ENCODE assay signal across 22 cellular contexts in the genomic region with DNA sequence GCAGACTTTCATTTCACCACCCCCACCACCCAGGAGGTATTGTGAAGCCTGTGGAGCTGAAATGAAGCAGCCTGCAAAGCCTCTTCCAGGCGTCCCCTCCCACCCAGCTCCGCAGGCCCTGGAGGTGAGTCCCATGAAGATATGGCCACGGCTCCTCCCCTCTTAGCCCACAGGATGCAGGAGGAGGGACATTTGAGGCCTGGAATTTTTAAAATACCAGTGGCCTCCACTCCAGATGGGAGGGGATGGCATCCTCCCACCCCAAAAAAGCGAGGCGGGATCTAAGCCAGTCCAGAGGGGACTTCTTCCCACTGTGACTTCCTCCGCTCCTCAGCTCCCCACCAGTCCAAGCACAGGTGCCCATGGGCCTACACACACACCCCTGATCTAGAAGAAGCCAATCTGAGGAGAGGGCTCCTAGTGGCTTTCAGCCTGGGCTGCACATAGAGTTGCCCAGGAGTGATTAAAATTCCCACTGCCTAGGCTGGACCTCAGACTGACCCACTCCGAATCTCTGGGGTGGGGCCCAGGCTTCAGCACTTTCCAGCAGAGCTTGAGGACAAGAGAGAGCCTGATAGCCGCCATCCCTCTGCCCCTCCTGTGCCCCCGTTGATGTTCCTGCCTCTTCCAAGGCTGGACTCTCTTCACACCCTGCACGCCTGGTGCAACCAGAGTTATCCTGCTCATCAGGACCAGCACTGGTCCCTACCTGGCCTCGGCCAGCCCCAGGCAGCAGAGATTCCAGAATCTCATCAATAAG.
DNase-seq lines count a peak whose midpoint lies in the region; ATAC-seq, FAIRE-seq and TF ChIP-seq lines count a peak whose summit lies in the region.
"Had no signal": no experiment of that assay in that cellular context is flagged by ENCODE, and none has a peak within 500 bp of the region (broad histone marks: within the 10 kb centered on the region; RNA-seq: fewer than 3 reads in every experiment).

No MANE protein-coding gene starts in this region.

- DNase-seq in AG20443 (ENCODE audit: low spot score) (peak; percentile 25), HepG2 (ENCODE audit: low spot score) (no peak), psoas muscle (no peak), esophagus squamous epithelium (lab: John Stamatoyannopoulos, UW) (no peak), cerebellar nuclear complex (lab: John Stamatoyannopoulos, UW) (no peak), medulla oblongata (ENCODE audit: extremely low spot score) (no peak)
- DNase-seq in activated CD8-positive, alpha-beta memory T cell treated with anti-CD3 and anti-CD28 coated beads, Interleukin-2, amount 10 ng/mL, durations not matched to agents 7 days and 5 days: peak; percentile 32
- DNase-seq: activated CD4-positive, alpha-beta T cell treated with anti-CD3 and anti-CD28 coated beads, Interleukin-2, amount 10 ng/mL, durations not matched to agents 7 days and 5 days; activated T-cell treated with anti-CD3 and anti-CD28 coated beads, Interleukin-2, amount 50 U/mL, for 4 hours; DND-41; NCI-H1694; NCI-H446 treated with DMSO at 0.1 percent for 48 hours; retina; stimulated activated CD4-positive, alpha-beta T cell treated with anti-CD3 and anti-CD28 coated beads, Interleukin-15, amount 100 ng/mL, for 24 hours; stimulated activated naive B cell treated with anti-CD40 and anti-IgM and Interleukin-4, amounts not matched to agents 10 μg/mL and 1 μg/mL and 100 μg/mL, for 72 hours had no signal

- no peaks in the 10 kb centered on the region for H3K27me3 Mint-ChIP-seq in activated CD8-positive, alpha-beta memory T cell treated with anti-CD3 and anti-CD28 coated beads, Interleukin-2, amount 10 ng/mL, durations not matched to agents 7 days and 5 days
- H3K27me3 Mint-ChIP-seq: activated CD4-positive, alpha-beta T cell treated with anti-CD3 and anti-CD28 coated beads, Interleukin-2, amount 10 ng/mL, durations not matched to agents 7 days and 5 days; brain; stimulated activated naive B cell treated with anti-CD40 and anti-IgM and Interleukin-4, amounts not matched to agents 10 μg/mL and 1 μg/mL and 100 μg/mL, for 72 hours had no signal

- no peaks in the 10 kb centered on the region for H3K79me2 ChIP-seq in HepG2 (ENCODE audit: insufficient read depth, low read length)

- CTCF ChIA-PET in activated CD8-positive, alpha-beta memory T cell treated with anti-CD3 and anti-CD28 coated beads, Interleukin-2, amount 10 ng/mL, durations not matched to agents 7 days and 5 days (lab: Charles Lee): interaction anchor here (4.4 kb wide), 1 partner anchor 10 kb away, joined by 27 read pairs; no protein-coding TSS in a partner anchor
- CTCF ChIA-PET in HepG2 (lab: Yijun Ruan, JAX; ENCODE audit: low intra/inter-chr PET ratio, low total read pairs): no interaction called here

- WGBS in HepG2 (ENCODE audit: low lambda C conversion rate): 42% methylated on average over 11 of the region's 11 CpGs
- WGBS in psoas muscle, 3 donors: 75 to 82% (median 77%) methylated on average over 11 of the region's 11 CpGs
- WGBS in esophagus squamous epithelium, 2 donors: 29 to 84% methylated on average over 1 to 3 of the region's 11 CpGs

- TF ChIP-seq POLR2A in HepG2 (IDR thresholded peaks at IDR 0.05; ENCODE audit: insufficient read depth in 1 of 2, low read depth in 2 of 2, low read length in 2 of 2) (no peak), esophagus squamous epithelium (IDR thresholded peaks at IDR 0.05) (no peak)

- H3K9me3 Mint-ChIP-seq in activated CD8-positive, alpha-beta memory T cell treated with anti-CD3 and anti-CD28 coated beads, Interleukin-2, amount 10 ng/mL, durations not matched to agents 7 days and 5 days (ENCODE audit: low read depth): no peaks in the 10 kb centered on the region
- H3K9me3 Mint-ChIP-seq: activated CD4-positive, alpha-beta T cell treated with anti-CD3 and anti-CD28 coated beads, Interleukin-2, amount 10 ng/mL, durations not matched to agents 7 days and 5 days; activated naive CD4-positive, alpha-beta T cell treated with anti-CD3 and anti-CD28 coated beads, Interleukin-2, amount 50 U/mL, for 72 hours; activated T-cell treated with anti-CD3 and anti-CD28 coated beads, Interleukin-2, amount 50 U/mL, for 4 hours; brain; nephron had no signal

- H2AFZ ChIP-seq in HepG2 (ENCODE audit: low read length): no peak overlapping the region

- no peak for ATAC-seq in activated CD8-positive, alpha-beta memory T cell treated with anti-CD3 and anti-CD28 coated beads, Interleukin-2, amount 10 ng/mL, durations not matched to agents 7 days and 5 days
- ATAC-seq in HepG2 (peak; percentile 2; the same call in 1 of the 3 replicates), psoas muscle (peak in 2 of 4 donors; percentile 3 to 5), GM18868 (IDR thresholded peaks at IDR 0.05; ENCODE audit: unreplicated experiment) (no peak)
- ATAC-seq: activated naive CD4-positive, alpha-beta T cell treated with anti-CD3 and anti-CD28 coated beads, Interleukin-2, amount 50 U/mL, for 72 hours; activated T-cell treated with anti-CD3 and anti-CD28 coated beads, Interleukin-2, amount 50 U/mL, for 4 hours; stimulated activated naive B cell treated with anti-CD40 and anti-IgM and Interleukin-4, amounts not matched to agents 10 μg/mL and 1 μg/mL and 100 μg/mL, for 72 hours had no signal

- FAIRE-seq in HepG2 (lab: Jason Lieb, UNC): no peak

- H3K4me1 ChIP-seq in HepG2 (ENCODE audit: insufficient read depth, low read length) (peaks cover 76% of the 10 kb centered on the region), psoas muscle (peaks cover 37% of the 10 kb centered on the region), esophagus squamous epithelium (peaks cover 0 to 48% (median under 1%) of the 10 kb centered on the region in 3 donors)

- H3K27me3 ChIP-seq in HepG2 (ENCODE audit: control insufficient read depth in 1 of 2, insufficient read depth in 2 of 2, low read length in 2 of 2): no peaks in the 10 kb centered on the region
- no peaks in the 10 kb centered on the region for H3K27me3 ChIP-seq in psoas muscle (ENCODE audit: insufficient read depth in 3 of 3, low read length in 2 of 3)
- H3K27me3 ChIP-seq in esophagus squamous epithelium: no peaks in the 10 kb centered on the region
- H3K27me3 ChIP-seq: uterus had no signal

- peaks cover 9% of the 10 kb centered on the region for H3K4me1 Mint-ChIP-seq in activated CD8-positive, alpha-beta memory T cell treated with anti-CD3 and anti-CD28 coated beads, Interleukin-2, amount 10 ng/mL, durations not matched to agents 7 days and 5 days
- H3K4me1 Mint-ChIP-seq: brain had no signal

- TF ChIP-seq RAD21 in HepG2 (CRISPR knock-in tag; IDR thresholded peaks at IDR 0.05): no peak

- in situ Hi-C loops in HepG2 (cut with HindIII; ENCODE audit: extremely low pct_ligation_motif_present, low pct_unique_long_range_greater_than_20kb): no loop called here

- no peak overlapping the region for H3K4me2 ChIP-seq in HepG2 (ENCODE audit: low read depth, low read length)

- no peaks in the 10 kb centered on the region for H3K36me3 Mint-ChIP-seq in activated CD8-positive, alpha-beta memory T cell treated with anti-CD3 and anti-CD28 coated beads, Interleukin-2, amount 10 ng/mL, durations not matched to agents 7 days and 5 days
- H3K36me3 Mint-ChIP-seq: activated naive CD4-positive, alpha-beta T cell treated with anti-CD3 and anti-CD28 coated beads, Interleukin-2, amount 50 U/mL, for 72 hours; brain; stimulated activated naive B cell treated with anti-CD40 and anti-IgM and Interleukin-4, amounts not matched to agents 10 μg/mL and 1 μg/mL and 100 μg/mL, for 72 hours had no signal

- POLR2A ChIA-PET in HepG2 (lab: Yijun Ruan, JAX): no interaction called here

- no peak overlapping the region for H3K4me3 Mint-ChIP-seq in activated CD8-positive, alpha-beta memory T cell treated with anti-CD3 and anti-CD28 coated beads, Interleukin-2, amount 10 ng/mL, durations not matched to agents 7 days and 5 days
- H3K4me3 Mint-ChIP-seq: activated CD4-positive, alpha-beta T cell treated with anti-CD3 and anti-CD28 coated beads, Interleukin-2, amount 10 ng/mL, durations not matched to agents 7 days and 5 days; activated T-cell treated with anti-CD3 and anti-CD28 coated beads, Interleukin-2, amount 50 U/mL, for 4 hours; brain; dendritic cell treated with granulocyte-macrophage colony-stimulating factor and Interleukin-4, amounts not matched to agents 40 ng/mL and 50 ng/mL, for 4 days; nephron; stimulated activated naive B cell treated with anti-CD40 and anti-IgM and Interleukin-4, amounts not matched to agents 10 μg/mL and 1 μg/mL and 100 μg/mL, for 72 hours had no signal

- H3K9ac ChIP-seq in HepG2 (ENCODE audit: insufficient read depth, low read depth, low read length): no peak overlapping the region

- intact Hi-C loops in HepG2 (cut with micrococcal nuclease; ENCODE audit: unreplicated experiment) (no loop called here), psoas muscle (cut with DNase I) (no loop called here), esophagus squamous epithelium (cut with DNase I) (no loop called here)

- TF ChIP-seq CTCF in HepG2 (CRISPR knock-in tag; IDR thresholded peaks at IDR 0.05): no peak
- TF ChIP-seq CTCF in psoas muscle (IDR thresholded peaks at IDR 0.05): no peak
- no peak for TF ChIP-seq CTCF in esophagus squamous epithelium (IDR thresholded peaks at IDR 0.05)

- no peak overlapping the region for H3K27ac ChIP-seq in HepG2 (ENCODE audit: extremely low read length, insufficient read depth, low read length)
- peak overlapping the region; percentile 30 for H3K27ac ChIP-seq in psoas muscle
- peak overlapping the region in 2 of 4 donors; percentile 17 to 31 for H3K27ac ChIP-seq in esophagus squamous epithelium
- H3K27ac ChIP-seq: RWPE1, uterus had no signal

- H3K4me3 ChIP-seq in HepG2 (replicated peaks in 1 of 3; ENCODE audit: insufficient read depth in 1 of 3, low read depth in 2 of 3, low read length in 3 of 3): no peak overlapping the region
- no peak overlapping the region for H3K4me3 ChIP-seq in psoas muscle
- no peak overlapping the region for H3K4me3 ChIP-seq in esophagus squamous epithelium
- H3K4me3 ChIP-seq: uterus had no signal

- no peaks in the 10 kb centered on the region for H4K20me1 ChIP-seq in HepG2 (ENCODE audit: insufficient read depth, low read length)

- H3K36me3 ChIP-seq in HepG2 (replicated peaks in 1 of 2; ENCODE audit: control insufficient read depth in 1 of 2, insufficient read depth in 2 of 2, low read length in 2 of 2): no peaks in the 10 kb centered on the region
- H3K36me3 ChIP-seq in psoas muscle (ENCODE audit: insufficient read depth in 1 of 2, low read depth in 1 of 2): peaks cover 3 to 20% of the 10 kb centered on the region in 2 donors
- H3K36me3 ChIP-seq in esophagus squamous epithelium: peaks cover 0 to 12% (median 0%) of the 10 kb centered on the region in 3 donors
- H3K36me3 ChIP-seq: uterus had no signal

- H3K9me3 ChIP-seq in HepG2 (ENCODE audit: low read length): no peaks in the 10 kb centered on the region
- no peaks in the 10 kb centered on the region for H3K9me3 ChIP-seq in psoas muscle
- no peaks in the 10 kb centered on the region for H3K9me3 ChIP-seq in esophagus squamous epithelium
- H3K9me3 ChIP-seq: uterus had no signal

- no TSS peak for BruUV-seq in HepG2 (replicated peaks; lab: Mats Ljungman, UMichigan)

- no peak for TF ChIP-seq EP300 in HepG2 (IDR thresholded peaks at IDR 0.05; ENCODE audit: low read depth in 2 of 2, low read length in 2 of 2)
- no peak for TF ChIP-seq EP300 in HepG2 (CRISPR knock-in tag; IDR thresholded peaks at IDR 0.05; ENCODE audit: borderline replicate concordance)

- no peak overlapping the region for H3K27ac Mint-ChIP-seq in activated CD8-positive, alpha-beta memory T cell treated with anti-CD3 and anti-CD28 coated beads, Interleukin-2, amount 10 ng/mL, durations not matched to agents 7 days and 5 days
- H3K27ac Mint-ChIP-seq: activated CD4-positive, alpha-beta T cell treated with anti-CD3 and anti-CD28 coated beads, Interleukin-2, amount 10 ng/mL, durations not matched to agents 7 days and 5 days; activated naive CD4-positive, alpha-beta T cell treated with anti-CD3 and anti-CD28 coated beads, Interleukin-2, amount 50 U/mL, for 72 hours; nephron; stimulated activated naive B cell treated with anti-CD40 and anti-IgM and Interleukin-4, amounts not matched to agents 10 μg/mL and 1 μg/mL and 100 μg/mL, for 72 hours had no signal

Comparison
In these comparisons a context has a peak if more than half of its experiments do, and no peak if none do; other contexts are left out.
1. DNase-seq: peak in AG20443 (single experiment) and activated CD8-positive, alpha-beta memory T cell treated with anti-CD3 and anti-CD28 coated beads, Interleukin-2, amount 10 ng/mL, durations not matched to agents 7 days and 5 days (single experiment); none in HepG2 (single experiment), psoas muscle (0 of 2), esophagus squamous epithelium (single experiment), cerebellar nuclear complex (0 of 2) and medulla oblongata (single experiment).